9 cellular contexts compared by ENCODE assay signal in the genomic region with DNA sequence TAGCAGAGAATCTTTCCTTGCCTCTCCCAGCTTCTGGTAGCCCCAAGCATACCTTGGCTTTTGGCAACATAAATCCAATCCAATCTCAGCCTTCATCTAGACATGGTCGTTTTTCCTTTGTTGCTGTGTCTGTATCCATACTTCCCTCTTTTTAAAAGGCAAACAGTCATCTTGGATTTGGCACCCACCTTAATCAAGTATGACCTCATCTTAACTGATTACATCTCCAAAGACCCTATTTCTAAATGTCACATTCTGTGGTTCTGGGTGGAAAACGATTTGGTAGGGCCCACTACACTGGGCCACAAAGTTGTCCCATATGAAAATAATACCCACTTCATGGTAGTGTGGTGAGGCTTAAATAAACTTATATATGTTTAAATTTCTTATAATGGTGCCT. TPM values are rescaled to one million over a fixed set of nuclear protein-coding genes. Genes with fewer than 3 reads are reported as not detected.
DNase-seq lines count a peak whose midpoint lies in the region; ATAC-seq and TF ChIP-seq lines count a peak whose summit lies in the region.
"Had no signal": no experiment of that assay in that cellular context is flagged by ENCODE, and none has a peak within 500 bp of the region (broad histone marks: within the 10 kb centered on the region; RNA-seq: fewer than 3 reads in every experiment).

No MANE protein-coding gene starts in this region.

- peak; percentile 7 for ATAC-seq in GM21526 (IDR thresholded peaks at IDR 0.05; ENCODE audit: low FRiP score, unreplicated experiment)
- no peak for ATAC-seq in gastrocnemius medialis
- no peak for ATAC-seq in left colon
- no peak for ATAC-seq in GM18498 (IDR thresholded peaks at IDR 0.05; ENCODE audit: unreplicated experiment)

- peaks cover 21 to 24% of the 10 kb centered on the region in 2 donors for H3K4me1 ChIP-seq in gastrocnemius medialis

- peaks cover 0 to 10% of the 10 kb centered on the region in 2 donors for H3K36me3 ChIP-seq in gastrocnemius medialis

- no peak for TF ChIP-seq POLR2A in gastrocnemius medialis (IDR thresholded peaks at IDR 0.05)

- no peaks in the 10 kb centered on the region for H3K9me3 ChIP-seq in gastrocnemius medialis

- peak overlapping the region; percentile 91 to 96 (median 95) for H3K27ac ChIP-seq in gastrocnemius medialis

- intact Hi-C loops in gastrocnemius medialis (cut with DNase I; ENCODE audit: low total_unique reads) (loop anchor here (2.0 to 5.0 kb wide), 2 partner anchors 15 to 325 kb away; partner anchors contain the start of gene SIK3), posterior vena cava (cut with DNase I) (no loop called here), left colon (cut with DNase I, micrococcal nuclease) (no loop called here)

- H3K4me3 ChIP-seq in fibroblast of the aortic adventitia (ENCODE audit: low read depth, low read length) (peak overlapping the region; percentile 89), gastrocnemius medialis (peak overlapping the region; percentile 71 to 98 (median 89))

- DNase-seq in RKO (ENCODE audit: low spot score) (peak; percentile 41), fibroblast of the aortic adventitia (ENCODE audit: low read depth) (no peak), gastrocnemius medialis (no peak), posterior vena cava (ENCODE audit: low spot score) (no peak), left colon (no peak), NCI-H2227 (lab: John Stamatoyannopoulos, UW; ENCODE audit: unreplicated experiment) (no peak)

- TF ChIP-seq CTCF in fibroblast of the aortic adventitia (IDR thresholded peaks at IDR 0.05; ENCODE audit: insufficient read depth, low read length) (no peak), gastrocnemius medialis (IDR thresholded peaks at IDR 0.05 in 4 of 5, conservative IDR thresholded peaks at IDR 0.05 in 1 of 5) (no peak)

- in situ Hi-C loops in gastrocnemius medialis (cut with MboI; ENCODE audit: low sequenced_read_pairs in 4 of 4), result no loop called here

- no peaks in the 10 kb centered on the region for H3K27me3 ChIP-seq in gastrocnemius medialis

RNA-seq across cellular contexts. Expression of gene BUD13, which starts 0.9 kb away (rescaled TPM):
- total RNA-seq in fibroblast of the aortic adventitia (ENCODE audit: low replicate concordance) (14.6 and 21.8 TPM in 2 replicates), gastrocnemius medialis (10 to 100 TPM in 3 of 4 donors, 1 to 10 TPM in 1; 9.0 to 14.1 (median 12.3) TPM), posterior vena cava (10 to 100 TPM in 1 of 2 donors, 1 to 10 TPM in 1; 9.2 to 10.2 TPM), left colon (10 to 100 TPM; 14.0 TPM)

RNA-seq across cellular contexts. Expression of gene ZPR1, which starts 15.9 kb away (rescaled TPM):
- total RNA-seq in fibroblast of the aortic adventitia (ENCODE audit: low replicate concordance) (25.5 and 37.1 TPM in 2 replicates), gastrocnemius medialis (10 to 100 TPM; 43.3 to 82.5 (median 56.9) TPM), posterior vena cava (10 to 100 TPM; 38.8 to 44.6 TPM), left colon (10 to 100 TPM; 28.4 to 30.9 TPM)

RNA-seq across cellular contexts. Expression of gene APOA5, which starts 19.7 kb away (rescaled TPM):
- total RNA-seq in fibroblast of the aortic adventitia (ENCODE audit: low replicate concordance) (not detected in 2 replicates), gastrocnemius medialis (1 to 10 TPM in 2 of 4 donors, not detected in 2; 1.0 to 2.9 TPM), posterior vena cava (not detected), left colon (not detected)
- total RNA-seq: frontal cortex had no signal

RNA-seq across cellular contexts. Expression of gene APOA4, which starts 51.2 kb away (rescaled TPM):
- total RNA-seq in fibroblast of the aortic adventitia (ENCODE audit: low replicate concordance) (not detected in 2 replicates), gastrocnemius medialis (1 to 10 TPM in 2 of 4 donors, not detected in 2; 2.6 to 3.5 TPM), posterior vena cava (1 to 10 TPM in 1 of 2 donors, not detected in 1; 2.0 TPM), left colon (not detected)
- total RNA-seq: frontal cortex had no signal

RNA-seq across cellular contexts. Expression of gene APOC3, which starts 57.8 kb away (rescaled TPM):
- not detected in 2 replicates for total RNA-seq in fibroblast of the aortic adventitia (ENCODE audit: low replicate concordance)
- 10 to 100 TPM in 2 of 4 donors, not detected in 2; 19.3 to 45.7 TPM for total RNA-seq in gastrocnemius medialis
- total RNA-seq in posterior vena cava, result not detected
- not detected for total RNA-seq in left colon
- total RNA-seq: frontal cortex had no signal
